ENCODE assay signal across 1 cellular context in the genomic region with DNA sequence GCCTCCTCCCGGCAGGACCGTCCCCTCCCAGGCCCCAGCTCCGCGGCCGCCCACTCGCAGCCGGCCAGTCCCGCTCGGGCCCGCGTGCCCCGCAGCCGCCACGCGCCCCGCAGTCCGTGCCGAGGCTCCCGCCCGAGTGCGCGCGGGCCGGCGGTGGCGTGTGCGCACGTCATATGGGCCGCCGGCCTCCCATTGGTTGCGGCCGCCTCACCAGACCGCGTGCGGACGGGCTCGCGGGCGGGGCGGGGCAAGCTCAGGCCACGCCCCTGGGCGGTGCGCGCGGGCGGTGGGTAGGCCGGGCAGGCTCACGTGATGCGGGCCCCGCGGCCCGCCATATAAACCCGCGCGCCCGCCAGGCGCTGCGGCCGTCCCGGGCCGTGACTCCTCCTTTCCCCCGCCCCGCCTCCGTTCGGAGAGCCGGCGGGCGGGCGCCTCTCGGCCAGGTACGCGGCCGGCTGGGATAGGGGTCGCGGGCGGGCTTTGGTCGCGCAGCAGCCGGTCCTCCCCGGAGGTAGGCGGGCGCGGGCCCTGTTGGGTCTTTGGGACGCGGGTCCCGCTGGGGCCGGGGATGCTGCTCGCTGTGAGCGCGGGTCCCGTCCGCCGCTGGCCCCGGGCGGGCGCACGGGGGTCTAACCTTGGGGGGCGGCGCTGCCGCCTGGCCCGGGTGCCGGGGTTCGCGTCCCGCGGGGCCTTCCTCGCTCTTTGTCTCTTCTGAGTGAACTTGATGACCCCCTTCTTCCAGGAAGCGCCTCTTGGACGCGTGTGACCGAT.
TF ChIP-seq lines count a peak whose summit lies in the region.

A gene (plus strand): TSS at position 362 of the 771 bp plus-strand sequence. CDS start 408 bp downstream, at position 770.

TF ChIP-seq in IMR-90, 13 proteins besides CTCF, POLR2A, EP300 and RAD21 (continued from another document):
- TF ChIP-seq, protein P1, sequence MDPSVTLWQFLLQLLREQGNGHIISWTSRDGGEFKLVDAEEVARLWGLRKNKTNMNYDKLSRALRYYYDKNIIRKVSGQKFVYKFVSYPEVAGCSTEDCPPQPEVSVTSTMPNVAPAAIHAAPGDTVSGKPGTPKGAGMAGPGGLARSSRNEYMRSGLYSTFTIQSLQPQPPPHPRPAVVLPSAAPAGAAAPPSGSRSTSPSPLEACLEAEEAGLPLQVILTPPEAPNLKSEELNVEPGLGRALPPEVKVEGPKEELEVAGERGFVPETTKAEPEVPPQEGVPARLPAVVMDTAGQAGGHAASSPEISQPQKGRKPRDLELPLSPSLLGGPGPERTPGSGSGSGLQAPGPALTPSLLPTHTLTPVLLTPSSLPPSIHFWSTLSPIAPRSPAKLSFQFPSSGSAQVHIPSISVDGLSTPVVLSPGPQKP (IDR thresholded peaks at IDR 0.05; ENCODE audit: borderline replicate concordance, low read depth, low read length), result no peak
- TF ChIP-seq CEBPB (IDR thresholded peaks at IDR 0.05; ENCODE audit: low read depth, low read length) (no peak), MXI1 (IDR thresholded peaks at IDR 0.05; ENCODE audit: borderline replicate concordance, low read depth, low read length) (peak; percentile 57; the same call in 1 of the 2 replicates), MAZ (IDR thresholded peaks at IDR 0.05; ENCODE audit: borderline replicate concordance, low read depth, low read length) (peak; percentile 6; the same call in 1 of the 2 replicates), BHLHE40 (IDR thresholded peaks at IDR 0.05; ENCODE audit: low read depth, low read length) (peak; percentile 82), CHD1 (IDR thresholded peaks at IDR 0.05; ENCODE audit: low read depth, low read length) (0 out of 2 replicates have a peak, but pooled peaks have one; percentile 25)
TF ChIP-seq in IMR-90: peak in this region for 7.
